Comparison of ENCODE assay signal across 25 cellular contexts in genomic region chr20:20890751-20891150, GRCh38.
DNase-seq lines count a peak whose midpoint lies in the region; ATAC-seq, FAIRE-seq and TF ChIP-seq lines count a peak whose summit lies in the region.
"Had no signal": no experiment of that assay in that cellular context is flagged by ENCODE, and none has a peak within 500 bp of the region (broad histone marks: within the 10 kb centered on the region; RNA-seq: fewer than 3 reads in every experiment).

No MANE protein-coding gene starts in this region.

- H4K5ac ChIP-seq in H1 (ENCODE audit: insufficient read length, low read depth, low read length): no peak overlapping the region

- H4K8ac ChIP-seq in H1 (ENCODE audit: extremely low read depth, insufficient read depth, low read length): peak overlapping the region; percentile 32; the same call in 1 of the 2 replicates

- H3K23ac ChIP-seq in H1 (ENCODE audit: insufficient read length): no peak overlapping the region

- intact Hi-C loops in heart left ventricle (cut with DNase I): no loop called here

- no peak for TF ChIP-seq RAD21 in H1 (IDR thresholded peaks at IDR 0.05 in 1 of 2, conservative IDR thresholded peaks at IDR 0.05 in 1 of 2; ENCODE audit: low read depth in 2 of 2, low read length in 2 of 2)

- no peak for DNase-seq in H1 (ENCODE audit: low read depth in 1 of 2, low spot score in 2 of 2)
- DNase-seq in heart left ventricle: no peak
- no peak for DNase-seq in mesenteric fat pad (ENCODE audit: low spot score)
- DNase-seq: 8988T; ACHN; BE2C; C1 segment of cervical spinal cord; CD4-positive, alpha-beta memory T cell; CD4-positive, CD25-positive, alpha-beta regulatory T cell; CD8-positive, alpha-beta memory T cell; COR-L47; DMS 273 treated with DMSO at 0.1 percent for 48 hours; DMS153; DMS53; DMS79; DND-41; EL; GDM1 had no signal

- peaks cover 4% of the 10 kb centered on the region; the same call in 1 of the 2 replicates for H3K23me2 ChIP-seq in H1 (ENCODE audit: low read depth, low read length)

- H2BK120ac ChIP-seq in H1 (replicated peaks; ENCODE audit: low read depth, low read length): no peak overlapping the region

- 0 out of 2 replicates have a peak overlapping the region, but pooled peaks have one; percentile 24 for H3K18ac ChIP-seq in H1 (ENCODE audit: extremely low read depth, low read length)

- TF ChIP-seq CTCF in VCaP (conservative IDR thresholded peaks at IDR 0.05) (no peak), H1 (IDR thresholded peaks at IDR 0.05; ENCODE audit: control extremely low read depth in 1 of 3, insufficient read depth in 1 of 3, low read depth in 1 of 3, low read length in 3 of 3) (no peak), heart left ventricle (IDR thresholded peaks at IDR 0.05) (no peak)

- H2BK20ac ChIP-seq in H1 (ENCODE audit: low read length): no peak overlapping the region

- no peak overlapping the region for H3K56ac ChIP-seq in H1 (replicated peaks; ENCODE audit: insufficient read length, low read depth, low read length)

- H4K20me1 ChIP-seq in H1 (replicated peaks in 1 of 2; ENCODE audit: control insufficient read depth in 1 of 2, insufficient read depth in 2 of 2, low read length in 2 of 2): peaks cover 0 to 2% of the 10 kb centered on the region in 2 experiments
- H4K20me1 ChIP-seq: BLaER1 had no signal

- 96% methylated on average over 6 of the region's 6 CpGs; no CpG with 5 or more reads in 1 of the 2 experiments for WGBS in H1 (ENCODE audit: extremely low coverage in 1 of 2, insufficient coverage in 1 of 2, insufficient read length in 1 of 2, insufficient replicate concordance in 2 of 2, low coverage in 1 of 2, low lambda C conversion rate in 2 of 2, missing lambda C conversion rate in 1 of 2), 2 experiments
- 78 to 87% (median 82%) methylated on average over 6 of the region's 6 CpGs for WGBS in heart left ventricle, 4 donors

- no peaks in the 10 kb centered on the region for H3K79me1 ChIP-seq in H1 (ENCODE audit: low read depth, low read length)

- no peaks in the 10 kb centered on the region for H3K79me2 ChIP-seq in H1 (ENCODE audit: control insufficient read depth in 1 of 2, insufficient read depth in 2 of 2, low read length in 2 of 2)

- H2AFZ ChIP-seq in H1 (ENCODE audit: low read length): no peak overlapping the region

- ATAC-seq in GM19467 (IDR thresholded peaks at IDR 0.05; ENCODE audit: unreplicated experiment): no peak
- no peak for ATAC-seq in heart left ventricle
- ATAC-seq: GM12878 had no signal

- H2BK5ac ChIP-seq in H1 (ENCODE audit: low read depth, low read length): no peak overlapping the region

- no peaks in the 10 kb centered on the region for H3K9me3 ChIP-seq in H1 (ENCODE audit: insufficient read depth in 2 of 2, low read depth in 1 of 2, low read length in 1 of 2)
- H3K9me3 ChIP-seq in heart left ventricle: peaks cover 0 to 4% (median 0%) of the 10 kb centered on the region in 12 donors
- H3K9me3 ChIP-seq: BE2C, BLaER1 had no signal

- H3K4me1 ChIP-seq in H1 (replicated peaks in 1 of 4; ENCODE audit: control insufficient read depth in 3 of 4, insufficient read depth in 4 of 4, low read length in 3 of 4): peaks cover 4 to 18% (median 13%) of the 10 kb centered on the region in 4 experiments
- H3K4me1 ChIP-seq in heart left ventricle: peaks cover 0 to 4% (median 0%) of the 10 kb centered on the region in 12 donors
- H3K4me1 ChIP-seq: BE2C had no signal

- TF ChIP-seq POLR2A in H1 (IDR thresholded peaks at IDR 0.05; ENCODE audit: control extremely low read depth in 1 of 2, low read depth in 2 of 2, low read length in 2 of 2) (no peak), heart left ventricle (IDR thresholded peaks at IDR 0.05) (no peak)

- CTCF ChIA-PET in H1 (lab: Charles Lee; ENCODE audit: partially characterized antibody): interaction anchor here (0.8 to 2.1 kb wide), 2 partner anchors 27 to 407 kb away, joined by 3 to 8 read pairs; no protein-coding TSS in a partner anchor

- H3K4ac ChIP-seq in H1 (replicated peaks; ENCODE audit: insufficient read length, low read depth, low read length): no peak overlapping the region

- H3K36me3 ChIP-seq in H1 (ENCODE audit: control insufficient read depth in 2 of 4, insufficient read depth in 4 of 4, low read length in 3 of 4): no peaks in the 10 kb centered on the region
- H3K36me3 ChIP-seq in heart left ventricle: no peaks in the 10 kb centered on the region
- H3K36me3 ChIP-seq: BE2C, BLaER1 had no signal

- H4K91ac ChIP-seq in H1 (replicated peaks; ENCODE audit: insufficient read length, low read length): no peak overlapping the region

- no peak overlapping the region for H3K9ac ChIP-seq in H1 (replicated peaks in 1 of 4; ENCODE audit: extremely low read depth in 1 of 4, low read depth in 3 of 4, low read length in 3 of 4)
- H3K9ac ChIP-seq: BLaER1 had no signal

- H3K27ac ChIP-seq in VCaP (peak overlapping the region; percentile 31; the same call in 1 of the 2 replicates), H1 (ENCODE audit: low read depth, low read length) (no peak overlapping the region), heart left ventricle (no peak overlapping the region)
- H3K27ac ChIP-seq: BLaER1 had no signal

- no peak overlapping the region for H2AK5ac ChIP-seq in H1 (ENCODE audit: low read depth, low read length)

- H3K4me2 ChIP-seq in H1 (ENCODE audit: insufficient read depth in 1 of 2, low read depth in 2 of 2, low read length in 2 of 2): no peak overlapping the region
- H3K4me2 ChIP-seq: BLaER1 had no signal

- TF ChIP-seq EP300 in H1 (IDR thresholded peaks at IDR 0.05; ENCODE audit: borderline replicate concordance in 1 of 2, low read depth in 2 of 2, low read length in 2 of 2): no peak

- H3K27me3 ChIP-seq in H1 (replicated peaks in 1 of 4; ENCODE audit: control insufficient read depth in 3 of 4, extremely low read depth in 1 of 4, insufficient read depth in 3 of 4, low read length in 3 of 4) (no peaks in the 10 kb centered on the region), heart left ventricle (peaks cover 0 to 35% (median 7%) of the 10 kb centered on the region in 9 donors)
- H3K27me3 ChIP-seq: BE2C, BLaER1 had no signal

- H3K4me3 ChIP-seq in H1 (ENCODE audit: extremely low read depth in 1 of 4, insufficient read depth in 2 of 4, low read depth in 3 of 4, low read length in 4 of 4): no peak overlapping the region
- no peak overlapping the region for H3K4me3 ChIP-seq in heart left ventricle
- H3K4me3 ChIP-seq: BLaER1, GM12878 had no signal

- H3K14ac ChIP-seq in H1 (ENCODE audit: insufficient read length): no peak overlapping the region

- no peak overlapping the region for H2BK15ac ChIP-seq in H1 (ENCODE audit: low read length)

- POLR2A ChIA-PET in H1 (lab: Charles Lee; ENCODE audit: partially characterized antibody): no interaction called here

- FAIRE-seq in H1 (lab: Jason Lieb, UNC): no peak
- FAIRE-seq: A204.1, GM12878, GM12892, GM18507 had no signal

- H2BK12ac ChIP-seq in H1 (ENCODE audit: low read depth, low read length): no peak overlapping the region

TF ChIP-seq in H1, 55 proteins besides CTCF, POLR2A, EP300 and RAD21:
- TF ChIP-seq SUZ12 (IDR thresholded peaks at IDR 0.05; ENCODE audit: low read length) (no peak), ATF2 (IDR thresholded peaks at IDR 0.05; ENCODE audit: low read length) (no peak)
